ENCODE assay signal across 9 cellular contexts in the genomic region with DNA sequence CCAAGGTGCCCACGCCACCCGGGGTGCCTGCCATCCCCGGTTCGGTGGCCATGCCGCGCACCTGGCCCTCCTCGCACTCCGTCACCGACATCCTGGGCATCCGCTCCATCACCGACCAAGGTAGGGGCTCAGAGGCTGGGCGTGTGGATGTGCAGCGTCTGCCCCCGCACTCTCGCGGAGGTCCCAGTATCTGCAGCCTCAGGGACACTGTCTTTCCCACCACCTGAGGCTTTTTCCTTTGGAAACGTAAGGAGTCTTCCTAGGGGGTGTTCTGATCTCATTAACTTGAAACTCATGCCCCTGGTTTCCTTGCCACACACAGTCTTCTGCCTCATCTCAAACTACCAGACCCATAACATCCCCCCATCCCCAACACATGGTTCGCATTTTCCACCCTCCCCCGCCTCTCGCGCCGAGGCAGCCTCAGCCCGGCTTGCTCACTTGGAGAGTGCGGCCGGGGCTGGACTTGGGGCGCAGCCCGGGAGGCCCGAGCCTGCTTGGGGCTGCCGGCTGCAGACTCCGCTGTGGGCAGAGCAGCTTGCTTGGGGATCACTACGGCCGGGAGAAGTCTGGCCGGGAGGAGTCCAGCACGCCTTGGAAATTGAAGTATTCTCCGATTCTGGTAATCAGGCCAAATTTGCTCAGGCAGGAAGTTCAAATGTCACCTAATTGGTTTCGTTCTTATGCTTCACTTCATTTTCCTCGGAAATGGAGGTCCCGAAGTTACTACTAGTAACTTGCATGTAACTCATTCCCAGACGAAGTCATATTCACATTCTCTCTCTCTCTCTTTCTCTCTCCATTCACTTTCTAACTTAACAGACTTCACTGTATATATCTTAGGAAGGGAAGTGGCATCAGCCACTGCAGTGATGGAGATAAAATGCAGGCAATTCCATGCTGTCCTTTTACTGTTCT. TPM values are rescaled to one million over a fixed set of nuclear protein-coding genes. Genes with fewer than 3 reads are reported as not detected.
A peak's percentile ranks its signal among the peaks of the same experiment; 100 is the strongest.
DNase-seq lines count a peak whose midpoint lies in the region; ATAC-seq and TF ChIP-seq lines count a peak whose summit lies in the region.
"Had no signal": no experiment of that assay in that cellular context is flagged by ENCODE, and none has a peak within 500 bp of the region (broad histone marks: within the 10 kb centered on the region; RNA-seq: fewer than 3 reads in every experiment).

No MANE protein-coding gene starts in this region.

- H3K4me1 Mint-ChIP-seq in brain = peaks cover 44% of the 10 kb centered on the region

- H3K27ac ChIP-seq in mesodermal cell (ENCODE audit: low read depth, low read length, severe bottlenecking) = no peak overlapping the region

- 0 out of 2 replicates have a peak overlapping the region, but pooled peaks have one; percentile 37 for H3K4me3 ChIP-seq in H7 (ENCODE audit: insufficient read depth, low read depth, low read length)
- H3K4me3 ChIP-seq in mesodermal cell (ENCODE audit: extremely low read depth, insufficient read depth, low read length, poor library complexity, severe bottlenecking) = peak overlapping the region; percentile 44

- peaks cover 0 to 12% (median 3%) of the 10 kb centered on the region in 5 experiments for H3K9me3 Mint-ChIP-seq in brain

- peaks cover 16% of the 10 kb centered on the region for H3K4me1 ChIP-seq in mesodermal cell (ENCODE audit: control insufficient read depth, insufficient read depth, low read length, poor library complexity, severe bottlenecking)

- WGBS in mesodermal cell (ENCODE audit: insufficient coverage in 2 of 2), 2 experiments = 1 to 2% methylated on average over 24 to 30 of the region's 39 CpGs

- DNase-seq in ACHN = peak; percentile 4
- DNase-seq in H7 = peak; percentile 81
- no peak for DNase-seq in NCI-H146 treated with DMSO at 0.1 percent for 48 hours (lab: John Stamatoyannopoulos, UW; ENCODE audit: unreplicated experiment)
- no peak for DNase-seq in activated gamma-delta T cell (lab: John Stamatoyannopoulos, UW)
- no peak for DNase-seq in GM10266 (ENCODE audit: extremely low spot score)
- DNase-seq: SIG-M5 had no signal

- no peak for ATAC-seq in HG02610 (IDR thresholded peaks at IDR 0.05; ENCODE audit: unreplicated experiment)

- peaks cover 94% of the 10 kb centered on the region for H3K27me3 ChIP-seq in H7 (ENCODE audit: control insufficient read depth, insufficient read depth, low read length)

- TF ChIP-seq CTCF in brain (conservative IDR thresholded peaks at IDR 0.05) = no peak
- TF ChIP-seq CTCF in GM10266 (IDR thresholded peaks at IDR 0.05; ENCODE audit: control insufficient read depth, insufficient read depth, low read depth, missing control alignments) = no peak

- no peak overlapping the region for H3K27ac Mint-ChIP-seq in brain

- H3K9me3 ChIP-seq in mesodermal cell (ENCODE audit: control insufficient read depth, low read length) = no peaks in the 10 kb centered on the region

- in situ Hi-C loops in ACHN (cut with HindIII; ENCODE audit: low pct_ligation_motif_present, low pct_unique_long_range_greater_than_20kb, low sequenced_read_pairs) = no loop called here

- H3K36me3 ChIP-seq in H7 (replicated peaks; ENCODE audit: control insufficient read depth, insufficient read depth, low read length) = no peaks in the 10 kb centered on the region
- H3K36me3 ChIP-seq in mesodermal cell (ENCODE audit: control insufficient read depth, insufficient read depth, low read length) = no peaks in the 10 kb centered on the region

- H3K36me3 Mint-ChIP-seq in brain = no peaks in the 10 kb centered on the region

- H3K4me3 Mint-ChIP-seq in brain = peak overlapping the region; percentile 71 to 90 (median 82)

- peaks cover 100% of the 10 kb centered on the region for H3K27me3 Mint-ChIP-seq in brain

RNA-seq across cellular contexts. Expression of a gene that starts 2.0 kb away (rescaled TPM):
- 0.04 TPM in 1 of 2 replicates, not detected in the other for total RNA-seq in H7 (2014; rRNA removed; shearing (Covaris generic))
- polyA plus RNA-seq in brain (ENCODE audit: insufficient read depth, low read depth, low replicate concordance) = 2.8 TPM
- 0.15 TPM for polyA plus RNA-seq in mesodermal cell (2013, experiment 1 of 2)
- polyA plus RNA-seq in mesodermal cell (2013, experiment 2 of 2) = 0.20 TPM

Comparison
In these comparisons a context has a peak if more than half of its experiments do, and no peak if none do; other contexts are left out.
1. DNase-seq: peak in ACHN (single experiment) and H7 (single experiment); none in NCI-H146 treated with DMSO at 0.1 percent for 48 hours (single experiment), activated gamma-delta T cell (single experiment) and GM10266 (single experiment).